Comparison of ENCODE assay signal across 2 cellular contexts in genomic region chr1:27601321-27601770, GRCh38.
TF ChIP-seq lines count a peak whose summit lies in the region.

No MANE protein-coding gene starts in this region.

TF ChIP-seq in HCT116, 20 proteins besides CTCF, POLR2A, EP300 and RAD21 (continued from another document):
- TF ChIP-seq REST (IDR thresholded peaks at IDR 0.05; ENCODE audit: low read depth) (no peak), MAX (IDR thresholded peaks at IDR 0.05) (no peak), TCF7L2 (IDR thresholded peaks at IDR 0.05; ENCODE audit: borderline replicate concordance, extremely low read depth, insufficient read depth, insufficient read length) (no peak), SP1 (IDR thresholded peaks at IDR 0.05; ENCODE audit: low read depth) (no peak), ZBTB33 (IDR thresholded peaks at IDR 0.05; ENCODE audit: extremely low read depth, insufficient replicate concordance, low read length) (no peak)

TF ChIP-seq in WTC11, 78 proteins besides CTCF, POLR2A, EP300 and RAD21 (continued from another document):
- TF ChIP-seq FOXP4 (CRISPR knock-in tag; IDR thresholded peaks at IDR 0.05): no peak
- no peak for TF ChIP-seq ZNF219 (CRISPR knock-in tag; IDR thresholded peaks at IDR 0.05; ENCODE audit: borderline replicate concordance)
- no peak for TF ChIP-seq ZNF281 (CRISPR knock-in tag; IDR thresholded peaks at IDR 0.05)
- TF ChIP-seq ZNF232 (CRISPR knock-in tag; IDR thresholded peaks at IDR 0.05): no peak
- no peak for TF ChIP-seq ZSCAN18 (CRISPR knock-in tag; IDR thresholded peaks at IDR 0.05)
- TF ChIP-seq TCF7 (CRISPR knock-in tag; IDR thresholded peaks at IDR 0.05; ENCODE audit: low read depth): no peak
- TF ChIP-seq FOXP1 (CRISPR knock-in tag; IDR thresholded peaks at IDR 0.05; ENCODE audit: borderline replicate concordance): no peak
- TF ChIP-seq ZNF423 (CRISPR knock-in tag; IDR thresholded peaks at IDR 0.05): no peak
